1 cellular context compared by ENCODE assay signal in the genomic region with DNA sequence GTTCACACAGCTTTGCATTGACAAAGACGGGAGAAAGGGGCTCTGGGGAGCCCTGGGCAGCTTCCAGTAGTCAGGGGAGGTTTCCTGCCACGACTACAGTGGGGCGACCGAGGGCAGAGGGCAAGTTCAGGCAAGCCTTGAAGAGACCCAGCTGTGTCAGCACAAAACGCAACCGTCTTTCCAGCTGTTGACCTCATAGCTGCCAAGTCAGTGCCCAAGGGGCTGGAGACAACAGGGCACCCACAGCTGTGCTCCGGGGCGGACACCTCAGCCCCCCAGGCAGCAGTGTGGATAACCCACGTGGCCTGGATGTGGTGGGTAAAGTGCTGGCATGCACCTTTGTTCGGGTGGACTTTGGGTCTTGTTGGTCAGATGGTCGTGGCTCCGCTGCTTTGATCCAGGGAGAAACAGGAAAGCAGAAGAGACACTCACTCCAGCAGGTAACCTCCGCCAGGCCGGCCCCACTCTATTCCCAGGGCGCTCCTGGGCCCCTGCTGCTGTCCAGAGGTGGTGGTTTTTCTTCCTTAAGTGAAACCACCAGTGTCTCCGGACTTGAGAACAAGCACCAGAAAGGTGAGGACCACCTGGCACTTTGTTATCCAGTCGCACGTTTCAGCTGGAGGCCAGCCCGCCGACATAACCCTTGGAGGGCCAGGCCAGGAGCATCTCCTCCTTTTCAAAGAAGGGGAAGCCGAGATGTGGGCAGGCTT.
TF ChIP-seq lines count a peak whose summit lies in the region.

No MANE protein-coding gene starts in this region.

TF ChIP-seq in HepG2, 621 proteins besides CTCF, POLR2A, EP300 and RAD21 (continued from another document and continues in another):
- TF ChIP-seq, protein P1, sequence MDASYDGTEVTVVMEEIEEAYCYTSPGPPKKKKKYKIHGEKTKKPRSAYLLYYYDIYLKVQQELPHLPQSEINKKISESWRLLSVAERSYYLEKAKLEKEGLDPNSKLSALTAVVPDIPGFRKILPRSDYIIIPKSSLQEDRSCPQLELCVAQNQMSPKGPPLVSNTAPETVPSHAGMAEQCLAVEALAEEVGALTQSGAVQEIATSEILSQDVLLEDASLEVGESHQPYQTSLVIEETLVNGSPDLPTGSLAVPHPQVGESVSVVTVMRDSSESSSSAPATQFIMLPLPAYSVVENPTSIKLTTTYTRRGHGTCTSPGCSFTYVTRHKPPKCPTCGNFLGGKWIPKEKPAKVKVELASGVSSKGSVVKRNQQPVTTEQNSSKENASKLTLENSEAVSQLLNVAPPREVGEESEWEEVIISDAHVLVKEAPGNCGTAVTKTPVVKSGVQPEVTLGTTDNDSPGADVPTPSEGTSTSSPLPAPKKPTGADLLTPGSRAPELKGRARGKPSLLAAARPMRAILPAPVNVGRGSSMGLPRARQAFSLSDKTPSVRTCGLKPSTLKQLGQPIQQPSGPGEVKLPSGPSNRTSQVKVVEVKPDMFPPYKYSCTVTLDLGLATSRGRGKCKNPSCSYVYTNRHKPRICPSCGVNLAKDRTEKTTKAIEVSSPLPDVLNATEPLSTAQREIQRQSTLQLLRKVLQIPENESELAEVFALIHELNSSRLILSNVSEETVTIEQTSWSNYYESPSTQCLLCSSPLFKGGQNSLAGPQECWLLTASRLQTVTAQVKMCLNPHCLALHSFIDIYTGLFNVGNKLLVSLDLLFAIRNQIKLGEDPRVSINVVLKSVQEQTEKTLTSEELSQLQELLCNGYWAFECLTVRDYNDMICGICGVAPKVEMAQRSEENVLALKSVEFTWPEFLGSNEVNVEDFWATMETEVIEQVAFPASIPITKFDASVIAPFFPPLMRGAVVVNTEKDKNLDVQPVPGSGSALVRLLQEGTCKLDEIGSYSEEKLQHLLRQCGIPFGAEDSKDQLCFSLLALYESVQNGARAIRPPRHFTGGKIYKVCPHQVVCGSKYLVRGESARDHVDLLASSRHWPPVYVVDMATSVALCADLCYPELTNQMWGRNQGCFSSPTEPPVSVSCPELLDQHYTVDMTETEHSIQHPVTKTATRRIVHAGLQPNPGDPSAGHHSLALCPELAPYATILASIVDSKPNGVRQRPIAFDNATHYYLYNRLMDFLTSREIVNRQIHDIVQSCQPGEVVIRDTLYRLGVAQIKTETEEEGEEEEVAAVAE (CRISPR knock-in tag; IDR thresholded peaks at IDR 0.05; ENCODE audit: borderline replicate concordance) = peak; percentile 71; the same call in 1 of the 2 replicates
- TF ChIP-seq, protein P2, sequence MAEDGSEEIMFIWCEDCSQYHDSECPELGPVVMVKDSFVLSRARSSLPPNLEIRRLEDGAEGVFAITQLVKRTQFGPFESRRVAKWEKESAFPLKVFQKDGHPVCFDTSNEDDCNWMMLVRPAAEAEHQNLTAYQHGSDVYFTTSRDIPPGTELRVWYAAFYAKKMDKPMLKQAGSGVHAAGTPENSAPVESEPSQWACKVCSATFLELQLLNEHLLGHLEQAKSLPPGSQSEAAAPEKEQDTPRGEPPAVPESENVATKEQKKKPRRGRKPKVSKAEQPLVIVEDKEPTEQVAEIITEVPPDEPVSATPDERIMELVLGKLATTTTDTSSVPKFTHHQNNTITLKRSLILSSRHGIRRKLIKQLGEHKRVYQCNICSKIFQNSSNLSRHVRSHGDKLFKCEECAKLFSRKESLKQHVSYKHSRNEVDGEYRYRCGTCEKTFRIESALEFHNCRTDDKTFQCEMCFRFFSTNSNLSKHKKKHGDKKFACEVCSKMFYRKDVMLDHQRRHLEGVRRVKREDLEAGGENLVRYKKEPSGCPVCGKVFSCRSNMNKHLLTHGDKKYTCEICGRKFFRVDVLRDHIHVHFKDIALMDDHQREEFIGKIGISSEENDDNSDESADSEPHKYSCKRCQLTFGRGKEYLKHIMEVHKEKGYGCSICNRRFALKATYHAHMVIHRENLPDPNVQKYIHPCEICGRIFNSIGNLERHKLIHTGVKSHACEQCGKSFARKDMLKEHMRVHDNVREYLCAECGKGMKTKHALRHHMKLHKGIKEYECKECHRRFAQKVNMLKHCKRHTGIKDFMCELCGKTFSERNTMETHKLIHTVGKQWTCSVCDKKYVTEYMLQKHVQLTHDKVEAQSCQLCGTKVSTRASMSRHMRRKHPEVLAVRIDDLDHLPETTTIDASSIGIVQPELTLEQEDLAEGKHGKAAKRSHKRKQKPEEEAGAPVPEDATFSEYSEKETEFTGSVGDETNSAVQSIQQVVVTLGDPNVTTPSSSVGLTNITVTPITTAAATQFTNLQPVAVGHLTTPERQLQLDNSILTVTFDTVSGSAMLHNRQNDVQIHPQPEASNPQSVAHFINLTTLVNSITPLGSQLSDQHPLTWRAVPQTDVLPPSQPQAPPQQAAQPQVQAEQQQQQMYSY (CRISPR knock-in tag; IDR thresholded peaks at IDR 0.05) = no peak
- TF ChIP-seq ZNF382 (CRISPR knock-in tag; IDR thresholded peaks at IDR 0.05; ENCODE audit: borderline replicate concordance) (no peak), ZNF317 (CRISPR knock-in tag; IDR thresholded peaks at IDR 0.05) (peak; percentile 87; the same call in 1 of the 2 replicates), ZNF737 (CRISPR knock-in tag; IDR thresholded peaks at IDR 0.05; ENCODE audit: borderline replicate concordance) (no peak), PRPF4 (IDR thresholded peaks at IDR 0.05; ENCODE audit: low read depth, low read length, poor library complexity, severe bottlenecking) (no peak), ZNF484 (CRISPR knock-in tag; IDR thresholded peaks at IDR 0.05; ENCODE audit: borderline replicate concordance, low read depth) (peak; percentile 83; the same call in 1 of the 2 replicates), HIVEP1 (CRISPR knock-in tag; IDR thresholded peaks at IDR 0.05) (peak; percentile 94), GABPB1 (CRISPR knock-in tag; IDR thresholded peaks at IDR 0.05) (peak; percentile 73), ZNF614 (CRISPR knock-in tag; IDR thresholded peaks at IDR 0.05; ENCODE audit: borderline replicate concordance) (peak; percentile 75; the same call in 1 of the 2 replicates), FOSL2 (CRISPR knock-in tag; IDR thresholded peaks at IDR 0.05) (peak; percentile 66), ZNF337 (CRISPR knock-in tag; IDR thresholded peaks at IDR 0.05; ENCODE audit: borderline replicate concordance, low read depth) (peak; percentile 95; the same call in 1 of the 2 replicates), GFI1 (CRISPR knock-in tag; IDR thresholded peaks at IDR 0.05; ENCODE audit: borderline replicate concordance) (peak; percentile 72; the same call in 1 of the 2 replicates), TRIM24 (CRISPR knock-in tag; IDR thresholded peaks at IDR 0.05) (peak; percentile 70; the same call in 1 of the 2 replicates), KDM4B (CRISPR knock-in tag; IDR thresholded peaks at IDR 0.05) (no peak), ZNF746 (CRISPR knock-in tag; IDR thresholded peaks at IDR 0.05) (peak; percentile 89), ZNF34 (CRISPR knock-in tag; IDR thresholded peaks at IDR 0.05; ENCODE audit: borderline replicate concordance) (peak; percentile 93; the same call in 1 of the 2 replicates), MEIS2 (CRISPR knock-in tag; IDR thresholded peaks at IDR 0.05) (peak; percentile 79), ZC3H4 (CRISPR knock-in tag; IDR thresholded peaks at IDR 0.05; ENCODE audit: borderline replicate concordance) (no peak; the same call in 1 of the 2 replicates), ISX (CRISPR knock-in tag; conservative IDR thresholded peaks at IDR 0.05) (0 out of 2 replicates have a peak, but pooled peaks have one; percentile 31), U2AF1 (optimal IDR thresholded peaks at IDR 0.05; ENCODE audit: low read depth, low read length) (peak; percentile 99), HNF4G (IDR thresholded peaks at IDR 0.05; ENCODE audit: borderline replicate concordance, low read depth, low read length) (peak; percentile 96), HNF4G (CRISPR knock-in tag; IDR thresholded peaks at IDR 0.05; ENCODE audit: borderline replicate concordance, low read depth) (peak; percentile 99), ZNF44 (CRISPR knock-in tag; IDR thresholded peaks at IDR 0.05) (no peak; the same call in 1 of the 2 replicates), NR2F1 (CRISPR knock-in tag; IDR thresholded peaks at IDR 0.05) (peak; percentile 40 to 71; a peak in 3 of 4 replicates), SRSF9 (IDR thresholded peaks at IDR 0.05; ENCODE audit: borderline replicate concordance, insufficient read depth, low read depth, low read length, poor library complexity, severe bottlenecking) (no peak), SP5 (CRISPR knock-in tag; IDR thresholded peaks at IDR 0.05; ENCODE audit: borderline replicate concordance, low read depth) (peak; percentile 39; the same call in 1 of the 2 replicates), ZNF7 (CRISPR knock-in tag; IDR thresholded peaks at IDR 0.05) (no peak), ZNF543 (CRISPR knock-in tag; IDR thresholded peaks at IDR 0.05) (peak; percentile 92), SRY (CRISPR knock-in tag; IDR thresholded peaks at IDR 0.05) (peak; percentile 89; the same call in 1 of the 2 replicates), NCOR1 (IDR thresholded peaks at IDR 0.05; ENCODE audit: borderline replicate concordance, low read length) (peak; percentile 84; the same call in 1 of the 2 replicates), PLRG1 (conservative IDR thresholded peaks at IDR 0.05) (no peak), ZSCAN9 (CRISPR knock-in tag; IDR thresholded peaks at IDR 0.05; ENCODE audit: borderline replicate concordance) (no peak; the same call in 1 of the 2 replicates), ZNF567 (CRISPR knock-in tag; IDR thresholded peaks at IDR 0.05; ENCODE audit: borderline replicate concordance) (peak; percentile 90)
- TF ChIP-seq, protein P3, sequence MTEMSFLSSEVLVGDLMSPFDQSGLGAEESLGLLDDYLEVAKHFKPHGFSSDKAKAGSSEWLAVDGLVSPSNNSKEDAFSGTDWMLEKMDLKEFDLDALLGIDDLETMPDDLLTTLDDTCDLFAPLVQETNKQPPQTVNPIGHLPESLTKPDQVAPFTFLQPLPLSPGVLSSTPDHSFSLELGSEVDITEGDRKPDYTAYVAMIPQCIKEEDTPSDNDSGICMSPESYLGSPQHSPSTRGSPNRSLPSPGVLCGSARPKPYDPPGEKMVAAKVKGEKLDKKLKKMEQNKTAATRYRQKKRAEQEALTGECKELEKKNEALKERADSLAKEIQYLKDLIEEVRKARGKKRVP (CRISPR knock-in tag; IDR thresholded peaks at IDR 0.05) = no peak
- TF ChIP-seq, protein P4, sequence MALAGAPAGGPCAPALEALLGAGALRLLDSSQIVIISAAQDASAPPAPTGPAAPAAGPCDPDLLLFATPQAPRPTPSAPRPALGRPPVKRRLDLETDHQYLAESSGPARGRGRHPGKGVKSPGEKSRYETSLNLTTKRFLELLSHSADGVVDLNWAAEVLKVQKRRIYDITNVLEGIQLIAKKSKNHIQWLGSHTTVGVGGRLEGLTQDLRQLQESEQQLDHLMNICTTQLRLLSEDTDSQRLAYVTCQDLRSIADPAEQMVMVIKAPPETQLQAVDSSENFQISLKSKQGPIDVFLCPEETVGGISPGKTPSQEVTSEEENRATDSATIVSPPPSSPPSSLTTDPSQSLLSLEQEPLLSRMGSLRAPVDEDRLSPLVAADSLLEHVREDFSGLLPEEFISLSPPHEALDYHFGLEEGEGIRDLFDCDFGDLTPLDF (CRISPR knock-in tag; IDR thresholded peaks at IDR 0.05) = no peak
- TF ChIP-seq, protein P5, sequence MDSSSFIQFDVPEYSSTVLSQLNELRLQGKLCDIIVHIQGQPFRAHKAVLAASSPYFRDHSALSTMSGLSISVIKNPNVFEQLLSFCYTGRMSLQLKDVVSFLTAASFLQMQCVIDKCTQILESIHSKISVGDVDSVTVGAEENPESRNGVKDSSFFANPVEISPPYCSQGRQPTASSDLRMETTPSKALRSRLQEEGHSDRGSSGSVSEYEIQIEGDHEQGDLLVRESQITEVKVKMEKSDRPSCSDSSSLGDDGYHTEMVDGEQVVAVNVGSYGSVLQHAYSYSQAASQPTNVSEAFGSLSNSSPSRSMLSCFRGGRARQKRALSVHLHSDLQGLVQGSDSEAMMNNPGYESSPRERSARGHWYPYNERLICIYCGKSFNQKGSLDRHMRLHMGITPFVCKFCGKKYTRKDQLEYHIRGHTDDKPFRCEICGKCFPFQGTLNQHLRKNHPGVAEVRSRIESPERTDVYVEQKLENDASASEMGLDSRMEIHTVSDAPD (CRISPR knock-in tag; IDR thresholded peaks at IDR 0.05) = 0 out of 2 replicates have a peak, but pooled peaks have one; percentile 42
- TF ChIP-seq, protein P6, sequence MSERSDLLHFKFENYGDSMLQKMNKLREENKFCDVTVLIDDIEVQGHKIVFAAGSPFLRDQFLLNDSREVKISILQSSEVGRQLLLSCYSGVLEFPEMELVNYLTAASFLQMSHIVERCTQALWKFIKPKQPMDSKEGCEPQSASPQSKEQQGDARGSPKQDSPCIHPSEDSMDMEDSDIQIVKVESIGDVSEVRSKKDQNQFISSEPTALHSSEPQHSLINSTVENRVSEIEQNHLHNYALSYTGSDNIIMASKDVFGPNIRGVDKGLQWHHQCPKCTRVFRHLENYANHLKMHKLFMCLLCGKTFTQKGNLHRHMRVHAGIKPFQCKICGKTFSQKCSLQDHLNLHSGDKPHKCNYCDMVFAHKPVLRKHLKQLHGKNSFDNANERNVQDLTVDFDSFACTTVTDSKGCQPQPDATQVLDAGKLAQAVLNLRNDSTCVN (CRISPR knock-in tag; IDR thresholded peaks at IDR 0.05; ENCODE audit: borderline replicate concordance) = peak; percentile 68
- TF ChIP-seq, protein P7, sequence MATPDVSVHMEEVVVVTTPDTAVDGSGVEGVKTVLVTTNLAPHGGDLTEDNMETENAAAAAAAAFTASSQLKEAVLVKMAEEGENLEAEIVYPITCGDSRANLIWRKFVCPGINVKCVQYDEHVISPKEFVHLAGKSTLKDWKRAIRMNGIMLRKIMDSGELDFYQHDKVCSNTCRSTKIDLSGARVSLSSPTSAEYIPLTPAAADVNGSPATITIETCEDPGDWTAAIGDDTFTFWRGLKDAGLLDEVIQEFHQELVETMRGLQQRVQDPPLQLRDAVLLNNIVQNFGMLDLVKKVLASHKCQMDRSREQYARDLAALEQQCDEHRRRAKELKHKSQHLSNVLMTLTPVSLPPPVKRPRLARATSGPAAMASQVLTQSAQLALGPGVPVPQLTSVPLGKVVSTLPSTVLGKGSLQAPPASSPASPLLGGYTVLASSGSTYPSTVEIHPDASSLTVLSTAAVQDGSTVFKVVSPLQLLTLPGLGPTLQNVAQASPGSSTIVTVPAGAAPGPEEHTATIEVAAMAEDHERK (CRISPR knock-in tag; IDR thresholded peaks at IDR 0.05; ENCODE audit: low read depth) = no peak
- TF ChIP-seq, protein P8, sequence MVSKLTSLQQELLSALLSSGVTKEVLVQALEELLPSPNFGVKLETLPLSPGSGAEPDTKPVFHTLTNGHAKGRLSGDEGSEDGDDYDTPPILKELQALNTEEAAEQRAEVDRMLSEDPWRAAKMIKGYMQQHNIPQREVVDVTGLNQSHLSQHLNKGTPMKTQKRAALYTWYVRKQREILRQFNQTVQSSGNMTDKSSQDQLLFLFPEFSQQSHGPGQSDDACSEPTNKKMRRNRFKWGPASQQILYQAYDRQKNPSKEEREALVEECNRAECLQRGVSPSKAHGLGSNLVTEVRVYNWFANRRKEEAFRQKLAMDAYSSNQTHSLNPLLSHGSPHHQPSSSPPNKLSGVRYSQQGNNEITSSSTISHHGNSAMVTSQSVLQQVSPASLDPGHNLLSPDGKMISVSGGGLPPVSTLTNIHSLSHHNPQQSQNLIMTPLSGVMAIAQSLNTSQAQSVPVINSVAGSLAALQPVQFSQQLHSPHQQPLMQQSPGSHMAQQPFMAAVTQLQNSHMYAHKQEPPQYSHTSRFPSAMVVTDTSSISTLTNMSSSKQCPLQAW (CRISPR knock-in tag; IDR thresholded peaks at IDR 0.05) = no peak; the same call in none of the 2 replicates
- TF ChIP-seq, protein P9, sequence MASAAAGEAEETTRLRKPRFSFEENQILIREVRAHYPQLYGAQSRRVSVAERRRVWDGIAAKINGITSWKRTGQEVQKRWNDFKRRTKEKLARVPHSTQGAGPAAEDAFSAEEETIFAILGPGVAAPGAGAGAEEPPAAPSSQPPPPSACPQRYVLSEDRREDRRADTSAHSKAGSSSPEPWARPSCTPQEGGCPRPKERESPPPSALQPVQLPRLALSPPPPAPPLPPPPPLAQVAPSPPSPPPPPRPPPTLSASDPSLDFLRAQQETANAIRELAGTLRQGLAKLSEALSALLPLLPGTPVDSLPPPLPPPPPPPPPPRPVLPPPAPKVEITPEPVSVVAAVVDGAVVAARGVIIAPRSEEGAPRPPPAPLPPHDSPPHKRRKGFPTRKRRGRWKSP (CRISPR knock-in tag; IDR thresholded peaks at IDR 0.05) = peak; percentile 64; the same call in 1 of the 2 replicates
